Comparison of ENCODE assay signal across 8 cellular contexts in genomic region chr5:177591690-177592009, GRCh38. TPM values are rescaled to one million over a fixed set of nuclear protein-coding genes. Genes with fewer than 3 reads are reported as not detected.
A peak's percentile ranks its signal among the peaks of the same experiment; 100 is the strongest.
DNase-seq lines count a peak whose midpoint lies in the region; ATAC-seq, FAIRE-seq and TF ChIP-seq lines count a peak whose summit lies in the region.

No MANE protein-coding gene starts in this region.

- ATAC-seq in heart right ventricle (no peak), left ventricle myocardium superior (no peak), lung (ENCODE audit: insufficient read depth, low FRiP score) (no peak), upper lobe of right lung (no peak), HG03571 (IDR thresholded peaks at IDR 0.05; ENCODE audit: unreplicated experiment) (no peak)

- peaks cover 11% of the 10 kb centered on the region for H3K4me1 Mint-ChIP-seq in astrocyte (ENCODE audit: low read depth, unreplicated experiment)

- FAIRE-seq in astrocyte (lab: Jason Lieb, UNC), result no peak

- H3K27ac Mint-ChIP-seq in astrocyte (ENCODE audit: unreplicated experiment), result peak overlapping the region; percentile 63

- peaks cover 22% of the 10 kb centered on the region for H3K36me3 Mint-ChIP-seq in astrocyte (ENCODE audit: low read depth, unreplicated experiment)

- peak overlapping the region; percentile 99 for H3K4me3 Mint-ChIP-seq in astrocyte (ENCODE audit: unreplicated experiment)

- no peaks in the 10 kb centered on the region for H3K9me3 Mint-ChIP-seq in astrocyte (ENCODE audit: unreplicated experiment)

- peaks cover 33% of the 10 kb centered on the region for H4K20me1 ChIP-seq in astrocyte (ENCODE audit: insufficient read depth, low read length)

- H3K36me3 ChIP-seq in heart right ventricle, result peaks cover 0 to 39% (median 27%) of the 10 kb centered on the region in 9 donors
- H3K36me3 ChIP-seq in astrocyte (ENCODE audit: insufficient read depth, low read length), result peaks cover 29% of the 10 kb centered on the region
- peaks cover 3 to 32% of the 10 kb centered on the region in 2 donors for H3K36me3 ChIP-seq in lung (ENCODE audit: control insufficient read depth in 2 of 2, insufficient read depth in 2 of 2, low read length in 2 of 2)
- H3K36me3 ChIP-seq in upper lobe of right lung, result peaks cover 34% of the 10 kb centered on the region

- H3K9me3 ChIP-seq in heart right ventricle (no peaks in the 10 kb centered on the region), astrocyte (ENCODE audit: insufficient read depth, low read depth, low read length) (no peaks in the 10 kb centered on the region), lung (ENCODE audit: control insufficient read depth in 2 of 2, insufficient read depth in 1 of 2, low read length in 1 of 2) (no peaks in the 10 kb centered on the region), upper lobe of right lung (no peaks in the 10 kb centered on the region)

- peaks cover 28% of the 10 kb centered on the region for H3K79me2 ChIP-seq in astrocyte (ENCODE audit: insufficient read depth, low read length)

- peaks cover 31% of the 10 kb centered on the region for H3K27me3 Mint-ChIP-seq in astrocyte (ENCODE audit: low read depth, unreplicated experiment)

- DNase-seq in heart right ventricle (no peak), left ventricle myocardium superior (no peak), astrocyte (ENCODE audit: low read depth) (no peak), lung (ENCODE audit: low spot score) (no peak), upper lobe of right lung (no peak), HT-29 (ENCODE audit: low spot score) (no peak), NOMO-1 (lab: John Stamatoyannopoulos, UW; ENCODE audit: unreplicated experiment in 2 of 2) (no peak)

- no peak for TF ChIP-seq CTCF in heart right ventricle (IDR thresholded peaks at IDR 0.05)
- TF ChIP-seq CTCF in astrocyte (IDR thresholded peaks at IDR 0.05; ENCODE audit: insufficient read depth, low read depth, low read length), result no peak
- TF ChIP-seq CTCF in lung (IDR thresholded peaks at IDR 0.05; ENCODE audit: control extremely low read depth, extremely low read depth), result no peak
- TF ChIP-seq CTCF in upper lobe of right lung (IDR thresholded peaks at IDR 0.05), result no peak

- H3K9ac ChIP-seq in astrocyte (ENCODE audit: low read length), result peak overlapping the region; percentile 98

- peak overlapping the region; percentile 86 for H3K4me2 ChIP-seq in astrocyte (ENCODE audit: low read length)

- WGBS in heart right ventricle, 2 donors, result 10 to 13% methylated on average over 8 of the region's 8 CpGs
- 15 to 17% methylated on average over 8 of the region's 8 CpGs for WGBS in lung, 2 donors

- peak overlapping the region; percentile 80 for H2AFZ ChIP-seq in astrocyte (ENCODE audit: low read depth, low read length)

- H3K4me1 ChIP-seq in heart right ventricle (peaks cover 0 to 26% (median 17%) of the 10 kb centered on the region in 9 donors), astrocyte (ENCODE audit: insufficient read depth, low read length) (peaks cover 6% of the 10 kb centered on the region), lung (ENCODE audit: control insufficient read depth in 2 of 2, insufficient read depth in 2 of 2, low read length in 2 of 2) (peaks cover 0 to 6% of the 10 kb centered on the region in 2 donors), upper lobe of right lung (peaks cover 12% of the 10 kb centered on the region)

- H3K4me3 ChIP-seq in heart right ventricle (peak overlapping the region in 9 of 10 donors; percentile 81 to 99 (median 96)), astrocyte (ENCODE audit: insufficient read depth, low read depth, low read length) (peak overlapping the region; percentile 96), lung (peak overlapping the region; percentile 3), upper lobe of right lung (peak overlapping the region; percentile 82)

- intact Hi-C loops in heart right ventricle (cut with DNase I), result loop anchor here in 5 of 10 donors (5.0 to 10.0 kb wide), 4 partner anchors 39 to 74 kb away; partner anchors contain the start of genes FAM193B (in 2 of the 5) and DDX41 (in 1 of the 5)
- intact Hi-C loops in left ventricle myocardium superior (cut with micrococcal nuclease), result no loop called here
- intact Hi-C loops in upper lobe of right lung (cut with DNase I), result no loop called here

- H3K27ac ChIP-seq in heart right ventricle, result peak overlapping the region in 5 of 10 donors; percentile 80 to 94 (median 83)
- H3K27ac ChIP-seq in astrocyte (ENCODE audit: low read depth, low read length), result no peak overlapping the region
- H3K27ac ChIP-seq in lung (ENCODE audit: low read depth in 1 of 2, low read length in 1 of 2), result no peak overlapping the region
- no peak overlapping the region for H3K27ac ChIP-seq in upper lobe of right lung

- H3K27me3 ChIP-seq in heart right ventricle (peaks cover 0 to 27% (median 15%) of the 10 kb centered on the region in 7 donors), astrocyte (ENCODE audit: insufficient read depth, low read length) (peaks cover 13% of the 10 kb centered on the region), lung (ENCODE audit: control insufficient read depth, insufficient read depth) (no peaks in the 10 kb centered on the region), upper lobe of right lung (peaks cover 9% of the 10 kb centered on the region)

RNA-seq across cellular contexts. Expression of gene TMED9, which starts 0.4 kb away (rescaled TPM):
- total RNA-seq in heart right ventricle, result 100 to 1,000 TPM in 2 of 10 donors, 10 to 100 TPM in 8; 58.1 to 140 (median 69.5) TPM
- polyA plus RNA-seq in heart right ventricle, result 100 to 1,000 TPM in 1 of 2 donors, 10 to 100 TPM in 1; 48.3 to 310 TPM
- 63.9 TPM for total RNA-seq in left ventricle myocardium superior
- 372 and 402 TPM in 2 replicates for total RNA-seq in astrocyte
- total RNA-seq in lung, result 100 to 1,000 TPM in 1 of 2 donors, 10 to 100 TPM in 1; 76.4 to 232 TPM
- polyA plus RNA-seq in lung, result 100 to 1,000 TPM; 133 to 325 TPM
- 133 TPM for total RNA-seq in upper lobe of right lung
- 115 and 119 TPM in 2 replicates for total RNA-seq in HT-29 (2014; rRNA removed; shearing (Covaris generic))

RNA-seq across cellular contexts. Expression of gene B4GALT7, which starts 8.3 kb away (rescaled TPM):
- total RNA-seq in heart right ventricle (10 to 100 TPM in 9 of 10 donors, 1 to 10 TPM in 1; 9.8 to 17.4 (median 15.0) TPM), left ventricle myocardium superior (15.4 TPM), astrocyte (35.0 and 41.3 TPM in 2 replicates), lung (10 to 100 TPM; 14.3 to 40.0 TPM), upper lobe of right lung (23.2 TPM)
- polyA plus RNA-seq in heart right ventricle (10 to 100 TPM; 20.4 to 29.7 TPM), lung (10 to 100 TPM; 31.1 to 31.8 TPM)
- total RNA-seq in HT-29 (2014; rRNA removed; shearing (Covaris generic)), result 25.0 and 31.8 TPM in 2 replicates

RNA-seq across cellular contexts. Expression of gene FAM193B, which starts 37.3 kb away (rescaled TPM):
- total RNA-seq in heart right ventricle, result 10 to 100 TPM; 14.1 to 34.4 (median 20.1) TPM
- polyA plus RNA-seq in heart right ventricle, result 100 to 1,000 TPM in 1 of 2 donors, 10 to 100 TPM in 1; 28.0 to 201 TPM
- 26.4 TPM for total RNA-seq in left ventricle myocardium superior
- 47.8 and 48.3 TPM in 2 replicates for total RNA-seq in astrocyte
- total RNA-seq in lung, result 10 to 100 TPM; 49.0 to 92.3 TPM
- 100 to 1,000 TPM in 1 of 2 donors, 10 to 100 TPM in 1; 70.5 to 139 TPM for polyA plus RNA-seq in lung
- 76.3 TPM for total RNA-seq in upper lobe of right lung
- total RNA-seq in HT-29 (2014; rRNA removed; shearing (Covaris generic)), result 32.8 and 61.4 TPM in 2 replicates

Comparison
In these comparisons a context has a peak if more than half of its experiments do, and no peak if none do; other contexts are left out.
1. H3K4me3 ChIP-seq: peak in every context shown above with its lines; median percentile 96 in heart right ventricle; 96 in astrocyte; 82 in upper lobe of right lung; 3 in lung.